Comparison of ENCODE assay signal across 5 cellular contexts in the genomic region with DNA sequence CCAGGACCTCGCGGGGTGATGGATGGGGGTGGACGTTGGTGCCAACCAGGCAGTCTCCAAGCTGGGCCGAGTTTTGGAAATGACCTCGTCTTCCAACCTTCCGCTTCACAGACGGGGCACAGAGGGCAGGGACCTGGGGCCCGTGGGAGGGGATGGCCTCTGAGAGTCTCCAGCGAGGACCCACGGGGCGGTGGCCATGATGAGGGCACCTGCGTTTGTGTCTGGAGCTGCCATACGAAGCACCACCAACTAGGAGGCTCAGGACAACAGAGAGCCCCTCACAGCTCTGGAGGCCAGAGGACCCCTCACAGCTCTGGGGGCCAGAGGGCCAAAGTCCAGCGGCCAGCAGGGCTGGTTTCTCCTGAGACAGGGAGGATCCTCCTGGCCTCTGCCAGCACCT.
"Had no signal": no experiment of that assay in that cellular context is flagged by ENCODE, and none has a peak within 500 bp of the region (broad histone marks: within the 10 kb centered on the region; RNA-seq: fewer than 3 reads in every experiment).

No MANE protein-coding gene starts in this region.

- H3K4me3 ChIP-seq: GM23248 had no signal

- H3K9ac ChIP-seq: GM23248 had no signal

- DNase-seq: GM23248, GOT3, HCEC 1CT, IMR-90 had no signal

- FAIRE-seq: HTR-8/SVneo had no signal

- H3K27ac ChIP-seq: GM23248 had no signal

- H2AFZ ChIP-seq: GM23248 had no signal
